ENCODE assay signal across 20 cellular contexts in the genomic region with DNA sequence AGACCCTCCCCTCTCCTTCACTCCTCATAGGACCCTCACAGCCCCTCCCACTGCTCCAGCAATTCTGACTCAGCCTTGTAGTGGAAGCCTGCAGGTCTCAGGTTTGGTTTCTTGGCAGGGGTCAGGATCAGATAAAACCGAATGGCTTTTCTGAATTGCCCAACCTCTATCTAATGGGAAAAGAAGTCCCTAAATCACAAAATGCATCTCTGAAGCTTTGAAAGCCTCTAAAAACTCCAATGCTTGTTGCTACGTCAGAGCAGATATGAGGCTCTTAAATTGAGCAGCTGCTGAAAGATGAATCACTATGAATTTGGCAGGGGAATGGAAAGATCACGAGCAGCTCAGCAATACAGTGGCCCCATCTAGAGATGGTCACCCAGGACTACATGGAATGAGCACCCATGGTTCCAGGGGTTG.
DNase-seq lines count a peak whose midpoint lies in the region; ATAC-seq and TF ChIP-seq lines count a peak whose summit lies in the region.
"Had no signal": no experiment of that assay in that cellular context is flagged by ENCODE, and none has a peak within 500 bp of the region (broad histone marks: within the 10 kb centered on the region; RNA-seq: fewer than 3 reads in every experiment).

No MANE protein-coding gene starts in this region.

- no peaks in the 10 kb centered on the region for H3K36me3 ChIP-seq in HCT116 (ENCODE audit: control insufficient read depth in 1 of 2, insufficient read depth in 2 of 2, low read length in 2 of 2)
- H3K36me3 ChIP-seq in brain microvascular endothelial cell (replicated peaks) = peaks cover 11% of the 10 kb centered on the region
- H3K36me3 ChIP-seq: pancreas had no signal

- peak; percentile 36; the same call in 1 of the 2 replicates for ATAC-seq in HCT116
- no peak for ATAC-seq in HG03520 (IDR thresholded peaks at IDR 0.05; ENCODE audit: unreplicated experiment)
- ATAC-seq: lower lobe of right lung, Panc1, pancreas had no signal

- H3K79me2 ChIP-seq in HCT116 (ENCODE audit: insufficient read depth, low read length) = no peaks in the 10 kb centered on the region

- H3K9me2 ChIP-seq in HCT116 (ENCODE audit: insufficient read depth) = no peaks in the 10 kb centered on the region

- no peak for TF ChIP-seq POLR2A in HCT116 (IDR thresholded peaks at IDR 0.05; ENCODE audit: borderline replicate concordance, extremely low read depth, insufficient read depth, insufficient read length)

- CTCF ChIA-PET in HCT116 (lab: Charles Lee) = no interaction called here

- no peak overlapping the region for H2AFZ ChIP-seq in HCT116 (ENCODE audit: low read depth, low read length, poor library complexity, severe bottlenecking)

- no peak overlapping the region for H3K9ac ChIP-seq in HCT116 (ENCODE audit: low read length)

- H3K9me3 ChIP-seq in HCT116 (ENCODE audit: control insufficient read depth in 1 of 2, insufficient read depth in 1 of 2, low read depth in 1 of 2, low read length in 2 of 2) = no peaks in the 10 kb centered on the region
- H3K9me3 ChIP-seq: Caco-2, pancreas had no signal

- H3K4me3 ChIP-seq in HCT116 (replicated peaks in 1 of 2; ENCODE audit: low read depth in 1 of 2, low read length in 2 of 2) = no peak overlapping the region
- H3K4me3 ChIP-seq in brain microvascular endothelial cell (ENCODE audit: low read depth, low read length) = no peak overlapping the region
- H3K4me3 ChIP-seq: coronary artery, lower lobe of right lung, pancreas had no signal

- RAD21 ChIA-PET in HCT116 (lab: Charles Lee; ENCODE audit: low non-redundant PET in 1 of 2, low total read pairs in 2 of 2, uncharacterized antibody in 2 of 2, unreplicated experiment in 2 of 2) = interaction anchor here in 1 of 2 experiments (0.5 kb wide), 1 partner anchor 204 kb away, joined by 3 read pairs; no protein-coding TSS in a partner anchor

- TF ChIP-seq CTCF in HCT116 (IDR thresholded peaks at IDR 0.05 in 2 of 3, conservative IDR thresholded peaks at IDR 0.05 in 1 of 3; ENCODE audit: borderline replicate concordance in 1 of 3, insufficient read depth in 1 of 3, low read depth in 2 of 3, low read length in 2 of 3) (no peak), brain microvascular endothelial cell (IDR thresholded peaks at IDR 0.05; ENCODE audit: low read depth, low read length, missing control alignments) (no peak)

- H4K20me1 ChIP-seq in HCT116 (ENCODE audit: insufficient read depth) = no peaks in the 10 kb centered on the region

- no peak; the same call in 1 of the 2 replicates for TF ChIP-seq RAD21 in HCT116 (IDR thresholded peaks at IDR 0.05; ENCODE audit: low read depth)

- DNase-seq in AG08395 (ENCODE audit: low spot score) (peak; percentile 43), HCT116 (ENCODE audit: low read depth, low spot score) (no peak), brain microvascular endothelial cell (peak; percentile 63), iris pigment epithelial cell (ENCODE audit: low read depth) (peak; percentile 93), NCI-H1417 (lab: John Stamatoyannopoulos, UW) (no peak), NAMALWA (ENCODE audit: low spot score) (no peak), SW 1271 (lab: John Stamatoyannopoulos, UW) (no peak)
- DNase-seq: activated naive CD4-positive, alpha-beta T cell treated with Interleukin-2 at 50 U/mL for 16 hours; activated T-cell treated with anti-CD3 and anti-CD28 coated beads for 4 hours; Caco-2; Kasumi-1; lower lobe of right lung; naive B cell; NCI-H1436 treated with DMSO at 0.1 percent for 48 hours; NCI-H2171; NCI-H774; pancreas had no signal

- BruUV-seq in HCT116 (replicated peaks; lab: Mats Ljungman, UMichigan) = no TSS peak

- in situ Hi-C loops in brain microvascular endothelial cell (cut with HindIII; ENCODE audit: low pct_ligation_motif_present, low sequenced_read_pairs) = no loop called here

- no peaks in the 10 kb centered on the region for H3K4me1 ChIP-seq in HCT116 (ENCODE audit: control insufficient read depth in 1 of 2, insufficient read depth in 2 of 2, low read length in 2 of 2)
- H3K4me1 ChIP-seq: pancreas had no signal

- intact Hi-C loops in HCT116 (cut with micrococcal nuclease) = no loop called here

- no peak overlapping the region for H3K27ac ChIP-seq in HCT116 (ENCODE audit: low read depth, low read length)
- H3K27ac ChIP-seq in brain microvascular endothelial cell = no peak overlapping the region
- H3K27ac ChIP-seq: coronary artery, lower lobe of right lung, pancreas had no signal

- no peaks in the 10 kb centered on the region for H3K27me3 ChIP-seq in HCT116 (ENCODE audit: insufficient read depth, low read length)
- H3K27me3 ChIP-seq in brain microvascular endothelial cell (replicated peaks) = no peaks in the 10 kb centered on the region
- H3K27me3 ChIP-seq: pancreas had no signal

- no peak overlapping the region for H3K4me2 ChIP-seq in HCT116 (ENCODE audit: low read length)

- POLR2A ChIA-PET in HCT116 (lab: Charles Lee) = no interaction called here

TF ChIP-seq in HCT116, 20 proteins besides CTCF, POLR2A, EP300 and RAD21:
- TF ChIP-seq SP1 (IDR thresholded peaks at IDR 0.05; ENCODE audit: low read depth) (no peak), YY1 (IDR thresholded peaks at IDR 0.05; ENCODE audit: extremely low read depth, insufficient replicate concordance, low read depth, low read length) (no peak), ZFX (IDR thresholded peaks at IDR 0.05) (no peak), JUND (IDR thresholded peaks at IDR 0.05) (no peak), POLR2AphosphoS5 (IDR thresholded peaks at IDR 0.05; ENCODE audit: low read depth, low read length) (no peak), EZH2 (IDR thresholded peaks at IDR 0.05) (no peak), ZNF274 (IDR thresholded peaks at IDR 0.05; ENCODE audit: low read depth, low read length) (no peak), SIN3A (IDR thresholded peaks at IDR 0.05; ENCODE audit: low read depth) (no peak), REST (IDR thresholded peaks at IDR 0.05; ENCODE audit: low read depth) (no peak)
- TF ChIP-seq, protein P1, sequence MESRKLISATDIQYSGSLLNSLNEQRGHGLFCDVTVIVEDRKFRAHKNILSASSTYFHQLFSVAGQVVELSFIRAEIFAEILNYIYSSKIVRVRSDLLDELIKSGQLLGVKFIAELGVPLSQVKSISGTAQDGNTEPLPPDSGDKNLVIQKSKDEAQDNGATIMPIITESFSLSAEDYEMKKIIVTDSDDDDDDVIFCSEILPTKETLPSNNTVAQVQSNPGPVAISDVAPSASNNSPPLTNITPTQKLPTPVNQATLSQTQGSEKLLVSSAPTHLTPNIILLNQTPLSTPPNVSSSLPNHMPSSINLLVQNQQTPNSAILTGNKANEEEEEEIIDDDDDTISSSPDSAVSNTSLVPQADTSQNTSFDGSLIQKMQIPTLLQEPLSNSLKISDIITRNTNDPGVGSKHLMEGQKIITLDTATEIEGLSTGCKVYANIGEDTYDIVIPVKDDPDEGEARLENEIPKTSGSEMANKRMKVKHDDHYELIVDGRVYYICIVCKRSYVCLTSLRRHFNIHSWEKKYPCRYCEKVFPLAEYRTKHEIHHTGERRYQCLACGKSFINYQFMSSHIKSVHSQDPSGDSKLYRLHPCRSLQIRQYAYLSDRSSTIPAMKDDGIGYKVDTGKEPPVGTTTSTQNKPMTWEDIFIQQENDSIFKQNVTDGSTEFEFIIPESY (IDR thresholded peaks at IDR 0.05; ENCODE audit: extremely low read depth, insufficient replicate concordance, low read length) = no peak

Comparison
In these comparisons a context has a peak if more than half of its experiments do, and no peak if none do; other contexts are left out.
1. DNase-seq: peak in AG08395 (single experiment), brain microvascular endothelial cell (single experiment) and iris pigment epithelial cell (single experiment); none in HCT116 (single experiment), NCI-H1417 (0 of 3), NAMALWA (single experiment) and SW 1271 (0 of 2).